ENCODE assay signal across 34 cellular contexts in the genomic region with DNA sequence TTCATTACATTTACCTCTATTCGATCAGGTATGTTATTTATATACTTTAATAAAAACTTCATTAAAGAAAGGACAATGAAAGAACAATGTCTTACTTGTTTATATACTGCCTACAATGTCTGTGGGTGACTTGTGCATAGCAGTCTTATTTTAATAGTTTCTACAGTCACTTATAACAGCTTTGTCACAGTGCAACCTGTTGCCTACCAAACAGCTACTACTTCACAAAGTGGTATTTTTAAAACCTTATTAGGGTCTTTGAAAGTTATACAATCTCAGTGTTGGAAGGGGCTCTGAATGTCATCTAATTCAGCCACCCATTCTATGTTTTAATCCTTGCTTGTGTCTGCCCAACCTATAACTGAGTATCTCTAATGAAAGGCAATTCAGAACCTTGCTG.
"Had no signal": no experiment of that assay in that cellular context is flagged by ENCODE, and none has a peak within 500 bp of the region (broad histone marks: within the 10 kb centered on the region; RNA-seq: fewer than 3 reads in every experiment).

No MANE protein-coding gene starts in this region.

- H3K27me3 ChIP-seq: brain microvascular endothelial cell, colonic mucosa, esophagus squamous epithelium, gastroesophageal sphincter had no signal

- H3K27me3 Mint-ChIP-seq: activated B cell treated with CpG ODN at 0.5 μM for 24 hours; activated CD8-positive, alpha-beta T cell treated with anti-CD3 and anti-CD28 coated beads for 36 hours; activated naive CD8-positive, alpha-beta T cell; activated T-helper 17 cell treated with anti-CD3 and anti-CD28 coated beads, Interleukin-2, amount 50 U/mL, for 72 hours; T-helper 17 cell had no signal

- H3K9me3 Mint-ChIP-seq: activated B cell treated with CpG ODN at 0.5 μM for 24 hours; activated CD8-positive, alpha-beta T cell treated with anti-CD3 and anti-CD28 coated beads for 36 hours; activated T-cell treated with anti-CD3 and anti-CD28 coated beads, Interleukin-2, amount 50 U/mL, for 4 hours; activated T-helper 17 cell treated with anti-CD3 and anti-CD28 coated beads, Interleukin-2, amount 50 U/mL, for 72 hours; T-helper 2 cell treated with Interferon-gamma antibody and Interleukin-4, amounts not matched to agents 5 μg/mL and 100 μg/mL, for 36 hours had no signal

- H3K4me3 Mint-ChIP-seq: activated CD8-positive, alpha-beta T cell treated with anti-CD3 and anti-CD28 coated beads for 36 hours; activated naive CD8-positive, alpha-beta T cell; activated T-cell treated with anti-CD3 and anti-CD28 coated beads, Interleukin-2, amount 50 U/mL, for 4 hours; activated T-helper 17 cell treated with anti-CD3 and anti-CD28 coated beads, Interleukin-2, amount 50 U/mL, for 72 hours; T-helper 17 cell; T-helper 2 cell treated with Interferon-gamma antibody and Interleukin-4, amounts not matched to agents 5 μg/mL and 100 μg/mL, for 36 hours had no signal

- H3K27ac ChIP-seq: brain microvascular endothelial cell, colonic mucosa, epithelial cell of prostate, esophagus squamous epithelium, gastroesophageal sphincter, WERI-Rb-1 had no signal

- H3K4me3 ChIP-seq: colonic mucosa, esophagus squamous epithelium, gastroesophageal sphincter had no signal

- H3K4me1 ChIP-seq: colonic mucosa had no signal

- H3K27ac Mint-ChIP-seq: activated CD8-positive, alpha-beta T cell treated with anti-CD3 and anti-CD28 coated beads for 36 hours; activated naive CD8-positive, alpha-beta T cell; activated T-helper 17 cell treated with anti-CD3 and anti-CD28 coated beads, Interleukin-2, amount 50 U/mL, for 72 hours; T-helper 2 cell treated with Interferon-gamma antibody and Interleukin-4, amounts not matched to agents 5 μg/mL and 100 μg/mL, for 36 hours had no signal

- ATAC-seq: activated CD4-positive, CD25-positive, alpha-beta regulatory T cell treated with anti-CD3 and anti-CD28 coated beads, Interleukin-2, amount 50 U/mL, for 24 hours; activated CD8-positive, alpha-beta T cell treated with anti-CD3 and anti-CD28 coated beads for 36 hours; activated T-cell treated with anti-CD3 and anti-CD28 coated beads, Interleukin-2, amount 50 U/mL, for 4 hours; activated T-helper 17 cell treated with anti-CD3 and anti-CD28 coated beads, Interleukin-2, amount 50 U/mL, for 72 hours; gastroesophageal sphincter; T-helper 17 cell had no signal

- FAIRE-seq: astrocyte, bronchial epithelial cell, endometrium, endothelial cell of umbilical vein had no signal

- H3K36me3 ChIP-seq: colonic mucosa, gastroesophageal sphincter, WERI-Rb-1 had no signal

- H3K9me3 ChIP-seq: colonic mucosa, esophagus squamous epithelium, gastroesophageal sphincter had no signal

- DNase-seq: activated B cell treated with CpG ODN at 0.5 μM for 24 hours; activated CD4-positive, alpha-beta T cell treated with anti-CD3 and anti-CD28 coated beads for 48 hours; activated CD4-positive, alpha-beta T cell treated with anti-CD3 and anti-CD28 coated beads, Interleukin-2, amount 50 U/mL, for 1 hour; activated CD4-positive, alpha-beta T cell treated with anti-CD3 and anti-CD28 coated beads, Interleukin-2, amount 50 U/mL, for 48 hours; activated CD8-positive, alpha-beta memory T cell treated with anti-CD3 and anti-CD28 coated beads for 24 hours; activated CD8-positive, alpha-beta T cell treated with anti-CD3 and anti-CD28 coated beads for 36 hours; activated effector memory CD4-positive, alpha-beta T cell treated with Interleukin-2 at 50 U/mL for 16 hours; activated gamma-delta T cell treated with Interleukin-2 at 50 U/mL for 16 hours; activated naive CD4-positive, alpha-beta T cell treated with anti-CD3 and anti-CD28 coated beads, Interleukin-2, amount 50 U/mL, for 16 hours; activated naive CD4-positive, alpha-beta T cell treated with Interleukin-2 at 50 U/mL for 16 hours; activated T-cell treated with anti-CD3 and anti-CD28 coated beads, Interleukin-2, amount 50 U/mL, for 4 hours; amniotic stem cell; anterior cingulate cortex; brain microvascular endothelial cell; central memory CD4-positive, alpha-beta T cell; cerebellar nuclear complex; colonic mucosa; effector CD8-positive, alpha-beta T cell; esophagus squamous epithelium; foreskin melanocyte; T-helper 1 cell; T-helper 17 cell; T1000; WERI-Rb-1 had no signal
